ENCODE assay signal across 15 cellular contexts in the genomic region with DNA sequence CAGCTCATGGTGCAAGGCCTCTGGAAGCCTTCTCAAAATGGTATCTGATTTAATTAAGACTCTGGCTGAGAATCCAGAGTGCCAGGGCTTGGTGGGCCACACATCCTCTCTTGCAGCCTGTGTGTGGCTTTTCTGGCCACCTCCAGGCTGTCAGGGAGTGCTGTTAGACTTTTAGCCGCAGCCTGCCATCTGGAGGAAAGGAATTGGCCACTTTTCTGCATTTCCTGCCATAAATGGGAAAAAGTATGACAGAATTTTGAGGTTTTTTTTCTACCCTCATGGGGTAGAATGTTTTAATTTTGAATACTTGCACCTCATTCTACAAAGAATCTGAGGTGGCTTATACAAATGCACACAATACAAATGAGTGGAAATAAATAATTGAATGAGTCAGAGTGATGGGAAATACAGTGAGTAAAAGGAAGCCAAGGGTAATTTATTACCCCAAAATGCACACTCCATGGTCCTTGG.
DNase-seq lines count a peak whose midpoint lies in the region; ATAC-seq and TF ChIP-seq lines count a peak whose summit lies in the region.
"Had no signal": no experiment of that assay in that cellular context is flagged by ENCODE, and none has a peak within 500 bp of the region (broad histone marks: within the 10 kb centered on the region; RNA-seq: fewer than 3 reads in every experiment).

No MANE protein-coding gene starts in this region.

- H3K27me3 Mint-ChIP-seq in effector memory CD8-positive, alpha-beta T cell: peaks cover 0 to 32% of the 10 kb centered on the region in 2 donors

- no peak overlapping the region for H3K4me3 ChIP-seq in AG04449 (ENCODE audit: low read depth, low read length)
- H3K4me3 ChIP-seq in HCT116 (replicated peaks in 1 of 2; ENCODE audit: low read depth in 1 of 2, low read length in 2 of 2): no peak overlapping the region
- no peak overlapping the region for H3K4me3 ChIP-seq in tibial artery
- H3K4me3 ChIP-seq: SJCRH30 had no signal

- H2AFZ ChIP-seq in HCT116 (ENCODE audit: low read depth, low read length, poor library complexity, severe bottlenecking): no peak overlapping the region

- POLR2A ChIA-PET in AG04449 (lab: Yijun Ruan, JAX): interaction anchor here (0.6 kb wide), 1 partner anchor 182 kb away, joined by 3 read pairs; no protein-coding TSS in a partner anchor
- POLR2A ChIA-PET in HCT116 (lab: Charles Lee): no interaction called here

- ATAC-seq in HCT116: no peak
- ATAC-seq in effector memory CD8-positive, alpha-beta T cell (replicated peaks): no peak
- ATAC-seq: stimulated activated naive CD8-positive, alpha-beta T cell treated with anti-CD3 and anti-CD28 coated beads, Interleukin-15, Interleukin-2, amounts not matched to agents 100 U/mL and 50 U/mL, for 24 hours had no signal

- H3K9me2 ChIP-seq in HCT116 (ENCODE audit: insufficient read depth): no peaks in the 10 kb centered on the region

- H3K9me3 ChIP-seq in HCT116 (ENCODE audit: control insufficient read depth in 1 of 2, insufficient read depth in 1 of 2, low read depth in 1 of 2, low read length in 2 of 2) (no peaks in the 10 kb centered on the region), tibial artery (no peaks in the 10 kb centered on the region)
- H3K9me3 ChIP-seq: SJCRH30 had no signal

- H3K27ac ChIP-seq in HCT116 (ENCODE audit: low read depth, low read length) (no peak overlapping the region), tibial artery (no peak overlapping the region)
- H3K27ac ChIP-seq: SJCRH30 had no signal

- peaks cover 3% of the 10 kb centered on the region for H3K36me3 Mint-ChIP-seq in effector memory CD8-positive, alpha-beta T cell (ENCODE audit: insufficient read depth)

- no peaks in the 10 kb centered on the region for H4K20me1 ChIP-seq in HCT116 (ENCODE audit: insufficient read depth)

- H3K4me3 Mint-ChIP-seq in effector memory CD8-positive, alpha-beta T cell: no peak overlapping the region
- H3K4me3 Mint-ChIP-seq: activated naive CD4-positive, alpha-beta T cell treated with anti-CD3 and anti-CD28 coated beads for 36 hours had no signal

- no peak for TF ChIP-seq POLR2A in HCT116 (IDR thresholded peaks at IDR 0.05; ENCODE audit: borderline replicate concordance, extremely low read depth, insufficient read depth, insufficient read length)

- no peaks in the 10 kb centered on the region for H3K36me3 ChIP-seq in HCT116 (ENCODE audit: control insufficient read depth in 1 of 2, insufficient read depth in 2 of 2, low read length in 2 of 2)
- H3K36me3 ChIP-seq in tibial artery: no peaks in the 10 kb centered on the region
- H3K36me3 ChIP-seq: SJCRH30 had no signal

- H3K27ac Mint-ChIP-seq in effector memory CD8-positive, alpha-beta T cell: no peak overlapping the region
- H3K27ac Mint-ChIP-seq: activated naive CD4-positive, alpha-beta T cell treated with anti-CD3 and anti-CD28 coated beads for 36 hours had no signal

- CTCF ChIA-PET in AG04449 (lab: Yijun Ruan, JAX) (interaction anchor here (0.6 to 1.3 kb wide), 4 partner anchors 15 to 232 kb away, joined by 3 to 8 read pairs (median 4); no protein-coding TSS in a partner anchor), HCT116 (lab: Charles Lee) (no interaction called here)

- intact Hi-C loops in HCT116 (cut with micrococcal nuclease) (loop anchor here (10.0 kb wide), 1 partner anchor 232 kb away; no protein-coding TSS in a partner anchor), tibial artery (cut with DNase I; ENCODE audit: low total_unique reads) (no loop called here)

- no peaks in the 10 kb centered on the region for H3K27me3 ChIP-seq in HCT116 (ENCODE audit: insufficient read depth, low read length)
- H3K27me3 ChIP-seq in tibial artery: no peaks in the 10 kb centered on the region
- H3K27me3 ChIP-seq: SJCRH30 had no signal

- H3K79me2 ChIP-seq in HCT116 (ENCODE audit: insufficient read depth, low read length): no peaks in the 10 kb centered on the region

- RAD21 ChIA-PET in HCT116 (lab: Charles Lee; ENCODE audit: low non-redundant PET in 1 of 2, low total read pairs in 2 of 2, uncharacterized antibody in 2 of 2, unreplicated experiment in 2 of 2): no interaction called here

- H3K4me1 Mint-ChIP-seq in effector memory CD8-positive, alpha-beta T cell (ENCODE audit: low read depth in 2 of 2): no peaks in the 10 kb centered on the region

- peak; percentile 43 for TF ChIP-seq RAD21 in HCT116 (IDR thresholded peaks at IDR 0.05; ENCODE audit: low read depth)

- DNase-seq in AG04449 (ENCODE audit: low read depth, low spot score) (no peak), HCT116 (ENCODE audit: low read depth, low spot score) (no peak), astrocyte of the hippocampus (ENCODE audit: low read depth, low spot score) (peak; percentile 78), kidney tubule cell (ENCODE audit: low spot score) (peak; percentile 23), KG1 (lab: John Stamatoyannopoulos, UW) (no peak), GDM1 (lab: John Stamatoyannopoulos, UW) (no peak), tibial artery (no peak)
- no peak for DNase-seq in effector memory CD8-positive, alpha-beta T cell
- DNase-seq: activated naive CD4-positive, alpha-beta T cell treated with anti-CD3 and anti-CD28 coated beads for 36 hours; cerebellar nuclear complex; NCI-H187 treated with DMSO at 0.1 percent for 48 hours; NCI-H82; SJCRH30; stimulated activated CD4-positive, alpha-beta T cell treated with anti-CD3 and anti-CD28 coated beads, Interleukin-4, amount 100 ng/mL, for 4 hours; stimulated activated naive CD8-positive, alpha-beta T cell treated with anti-CD3 and anti-CD28 coated beads, Interleukin-15, Interleukin-2, amounts not matched to agents 100 U/mL and 50 U/mL, for 24 hours had no signal

- BruUV-seq in HCT116 (replicated peaks; lab: Mats Ljungman, UMichigan): no TSS peak

- H3K4me1 ChIP-seq in HCT116 (ENCODE audit: control insufficient read depth in 1 of 2, insufficient read depth in 2 of 2, low read length in 2 of 2): no peaks in the 10 kb centered on the region
- H3K4me1 ChIP-seq in tibial artery: peaks cover 0 to 15% (median 4%) of the 10 kb centered on the region in 4 donors
- H3K4me1 ChIP-seq: SJCRH30 had no signal

- no peaks in the 10 kb centered on the region for H3K9me3 Mint-ChIP-seq in effector memory CD8-positive, alpha-beta T cell
- H3K9me3 Mint-ChIP-seq: activated naive CD4-positive, alpha-beta T cell treated with anti-CD3 and anti-CD28 coated beads for 36 hours had no signal

- H3K4me2 ChIP-seq in HCT116 (ENCODE audit: low read length): no peak overlapping the region

- no peak overlapping the region for H3K9ac ChIP-seq in HCT116 (ENCODE audit: low read length)

- TF ChIP-seq CTCF in AG04449 (IDR thresholded peaks at IDR 0.05; ENCODE audit: insufficient read depth, low read length, missing control alignments): peak; percentile 8
- TF ChIP-seq CTCF in HCT116 (IDR thresholded peaks at IDR 0.05 in 2 of 3, conservative IDR thresholded peaks at IDR 0.05 in 1 of 3; ENCODE audit: borderline replicate concordance in 1 of 3, insufficient read depth in 1 of 3, low read depth in 2 of 3, low read length in 2 of 3): 0 out of 6 replicates have a peak, but pooled peaks of 1 of the 3 experiments have one; percentile 7
- no peak for TF ChIP-seq CTCF in tibial artery (IDR thresholded peaks at IDR 0.05)

TF ChIP-seq in HCT116, 20 proteins besides CTCF, POLR2A, EP300 and RAD21:
- TF ChIP-seq, protein P1, sequence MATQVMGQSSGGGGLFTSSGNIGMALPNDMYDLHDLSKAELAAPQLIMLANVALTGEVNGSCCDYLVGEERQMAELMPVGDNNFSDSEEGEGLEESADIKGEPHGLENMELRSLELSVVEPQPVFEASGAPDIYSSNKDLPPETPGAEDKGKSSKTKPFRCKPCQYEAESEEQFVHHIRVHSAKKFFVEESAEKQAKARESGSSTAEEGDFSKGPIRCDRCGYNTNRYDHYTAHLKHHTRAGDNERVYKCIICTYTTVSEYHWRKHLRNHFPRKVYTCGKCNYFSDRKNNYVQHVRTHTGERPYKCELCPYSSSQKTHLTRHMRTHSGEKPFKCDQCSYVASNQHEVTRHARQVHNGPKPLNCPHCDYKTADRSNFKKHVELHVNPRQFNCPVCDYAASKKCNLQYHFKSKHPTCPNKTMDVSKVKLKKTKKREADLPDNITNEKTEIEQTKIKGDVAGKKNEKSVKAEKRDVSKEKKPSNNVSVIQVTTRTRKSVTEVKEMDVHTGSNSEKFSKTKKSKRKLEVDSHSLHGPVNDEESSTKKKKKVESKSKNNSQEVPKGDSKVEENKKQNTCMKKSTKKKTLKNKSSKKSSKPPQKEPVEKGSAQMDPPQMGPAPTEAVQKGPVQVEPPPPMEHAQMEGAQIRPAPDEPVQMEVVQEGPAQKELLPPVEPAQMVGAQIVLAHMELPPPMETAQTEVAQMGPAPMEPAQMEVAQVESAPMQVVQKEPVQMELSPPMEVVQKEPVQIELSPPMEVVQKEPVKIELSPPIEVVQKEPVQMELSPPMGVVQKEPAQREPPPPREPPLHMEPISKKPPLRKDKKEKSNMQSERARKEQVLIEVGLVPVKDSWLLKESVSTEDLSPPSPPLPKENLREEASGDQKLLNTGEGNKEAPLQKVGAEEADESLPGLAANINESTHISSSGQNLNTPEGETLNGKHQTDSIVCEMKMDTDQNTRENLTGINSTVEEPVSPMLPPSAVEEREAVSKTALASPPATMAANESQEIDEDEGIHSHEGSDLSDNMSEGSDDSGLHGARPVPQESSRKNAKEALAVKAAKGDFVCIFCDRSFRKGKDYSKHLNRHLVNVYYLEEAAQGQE (IDR thresholded peaks at IDR 0.05; ENCODE audit: low read depth): no peak
- TF ChIP-seq EZH2phosphoT487 (IDR thresholded peaks at IDR 0.05; ENCODE audit: borderline replicate concordance) (no peak), CEBPB (IDR thresholded peaks at IDR 0.05; ENCODE audit: low read depth) (no peak), ZNF274 (IDR thresholded peaks at IDR 0.05; ENCODE audit: low read depth, low read length) (no peak)
- TF ChIP-seq, protein P2, sequence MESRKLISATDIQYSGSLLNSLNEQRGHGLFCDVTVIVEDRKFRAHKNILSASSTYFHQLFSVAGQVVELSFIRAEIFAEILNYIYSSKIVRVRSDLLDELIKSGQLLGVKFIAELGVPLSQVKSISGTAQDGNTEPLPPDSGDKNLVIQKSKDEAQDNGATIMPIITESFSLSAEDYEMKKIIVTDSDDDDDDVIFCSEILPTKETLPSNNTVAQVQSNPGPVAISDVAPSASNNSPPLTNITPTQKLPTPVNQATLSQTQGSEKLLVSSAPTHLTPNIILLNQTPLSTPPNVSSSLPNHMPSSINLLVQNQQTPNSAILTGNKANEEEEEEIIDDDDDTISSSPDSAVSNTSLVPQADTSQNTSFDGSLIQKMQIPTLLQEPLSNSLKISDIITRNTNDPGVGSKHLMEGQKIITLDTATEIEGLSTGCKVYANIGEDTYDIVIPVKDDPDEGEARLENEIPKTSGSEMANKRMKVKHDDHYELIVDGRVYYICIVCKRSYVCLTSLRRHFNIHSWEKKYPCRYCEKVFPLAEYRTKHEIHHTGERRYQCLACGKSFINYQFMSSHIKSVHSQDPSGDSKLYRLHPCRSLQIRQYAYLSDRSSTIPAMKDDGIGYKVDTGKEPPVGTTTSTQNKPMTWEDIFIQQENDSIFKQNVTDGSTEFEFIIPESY (IDR thresholded peaks at IDR 0.05; ENCODE audit: extremely low read depth, insufficient replicate concordance, low read length): no peak

Comparison
In these comparisons a context has a peak if more than half of its experiments do, and no peak if none do; other contexts are left out.
1. DNase-seq: peak in astrocyte of the hippocampus (single experiment) and kidney tubule cell (single experiment); none in AG04449 (single experiment), HCT116 (single experiment), KG1 (single experiment), GDM1 (single experiment), effector memory CD8-positive, alpha-beta T cell (0 of 3) and tibial artery (0 of 2).